In genomic region chr17:55005520-55005919, GRCh38 we compare ENCODE assay signal across 8 cellular contexts. TPM values are rescaled to one million over a fixed set of nuclear protein-coding genes. Genes with fewer than 3 reads are reported as not detected.
DNase-seq lines count a peak whose midpoint lies in the region; ATAC-seq, FAIRE-seq and TF ChIP-seq lines count a peak whose summit lies in the region.

No MANE protein-coding gene starts in this region.

- no peaks in the 10 kb centered on the region for H3K79me1 ChIP-seq in H1 (ENCODE audit: low read depth, low read length)

- H2BK12ac ChIP-seq in H1 (ENCODE audit: low read depth, low read length), result no peak overlapping the region

- POLR2A ChIA-PET in H1 (lab: Charles Lee; ENCODE audit: partially characterized antibody), result interaction anchor here (1.0 to 1.9 kb wide), 2 partner anchors 13 to 36 kb away, joined by 5 to 6 read pairs; no protein-coding TSS in a partner anchor

- no peaks in the 10 kb centered on the region for H3K36me3 Mint-ChIP-seq in natural killer cell
- H3K36me3 Mint-ChIP-seq in natural killer cell treated with Interleukin-12 subunit alpha and Interleukin-12 subunit beta and Interleukin-15 and Interleukin-18, amount 100 ng/mL, for 72 hours, result no peaks in the 10 kb centered on the region

- DNase-seq in natural killer cell, result no peak
- no peak for DNase-seq in natural killer cell treated with Interleukin-12 subunit alpha and Interleukin-12 subunit beta and Interleukin-15 and Interleukin-18, amount 100 ng/mL, for 72 hours (ENCODE audit: low spot score)
- DNase-seq in MM.1S, result peak; percentile 24
- no peak for DNase-seq in H1 (ENCODE audit: low read depth in 1 of 2, low spot score in 2 of 2)
- DNase-seq in upper lobe of right lung, result no peak
- DNase-seq in medulla oblongata (ENCODE audit: extremely low spot score), result no peak

- no peak overlapping the region for H3K4ac ChIP-seq in H1 (replicated peaks; ENCODE audit: insufficient read length, low read depth, low read length)

- no peaks in the 10 kb centered on the region for H3K4me1 Mint-ChIP-seq in natural killer cell
- H3K4me1 Mint-ChIP-seq in natural killer cell treated with Interleukin-12 subunit alpha and Interleukin-12 subunit beta and Interleukin-15 and Interleukin-18, amount 100 ng/mL, for 72 hours (ENCODE audit: low read depth in 2 of 2), result no peaks in the 10 kb centered on the region

- no peak overlapping the region for H4K8ac ChIP-seq in H1 (ENCODE audit: extremely low read depth, insufficient read depth, low read length)

- TF ChIP-seq RAD21 in H1 (IDR thresholded peaks at IDR 0.05 in 1 of 2, conservative IDR thresholded peaks at IDR 0.05 in 1 of 2; ENCODE audit: low read depth in 2 of 2, low read length in 2 of 2), result peak; percentile 27 to 48; a peak in 3 of 4 replicates

- no peaks in the 10 kb centered on the region for H3K79me2 ChIP-seq in MM.1S (ENCODE audit: low read length)
- no peaks in the 10 kb centered on the region for H3K79me2 ChIP-seq in H1 (ENCODE audit: control insufficient read depth in 1 of 2, insufficient read depth in 2 of 2, low read length in 2 of 2)

- no peak overlapping the region for H2BK5ac ChIP-seq in H1 (ENCODE audit: low read depth, low read length)

- H3K27me3 Mint-ChIP-seq in natural killer cell (ENCODE audit: low read depth in 2 of 2), result no peaks in the 10 kb centered on the region
- H3K27me3 Mint-ChIP-seq in natural killer cell treated with Interleukin-12 subunit alpha and Interleukin-12 subunit beta and Interleukin-15 and Interleukin-18, amount 100 ng/mL, for 72 hours, result no peaks in the 10 kb centered on the region

- no peak overlapping the region for H3K23ac ChIP-seq in H1 (ENCODE audit: insufficient read length)

- H3K9ac ChIP-seq in MM.1S (ENCODE audit: low read length), result no peak overlapping the region
- no peak overlapping the region for H3K9ac ChIP-seq in H1 (replicated peaks in 1 of 4; ENCODE audit: extremely low read depth in 1 of 4, low read depth in 3 of 4, low read length in 3 of 4)

- TF ChIP-seq POLR2A in H1 (IDR thresholded peaks at IDR 0.05; ENCODE audit: control extremely low read depth in 1 of 2, low read depth in 2 of 2, low read length in 2 of 2), result no peak

- H3K14ac ChIP-seq in H1 (ENCODE audit: insufficient read length), result no peak overlapping the region

- H2BK120ac ChIP-seq in H1 (replicated peaks; ENCODE audit: low read depth, low read length), result no peak overlapping the region

- H3K56ac ChIP-seq in H1 (replicated peaks; ENCODE audit: insufficient read length, low read depth, low read length), result no peak overlapping the region

- no peak overlapping the region for H2BK15ac ChIP-seq in H1 (ENCODE audit: low read length)

- no peaks in the 10 kb centered on the region for H3F3A ChIP-seq in MM.1S (ENCODE audit: insufficient read depth, low read length)

- no peak overlapping the region for H4K5ac ChIP-seq in H1 (ENCODE audit: insufficient read length, low read depth, low read length)

- no peak overlapping the region for H3K18ac ChIP-seq in H1 (ENCODE audit: extremely low read depth, low read length)

- no peak for TF ChIP-seq EP300 in H1 (IDR thresholded peaks at IDR 0.05; ENCODE audit: borderline replicate concordance in 1 of 2, low read depth in 2 of 2, low read length in 2 of 2)

- H3K27me3 ChIP-seq in MM.1S (replicated peaks; ENCODE audit: insufficient read depth, low read length) (no peaks in the 10 kb centered on the region), H1 (replicated peaks in 1 of 4; ENCODE audit: control insufficient read depth in 3 of 4, extremely low read depth in 1 of 4, insufficient read depth in 3 of 4, low read length in 3 of 4) (no peaks in the 10 kb centered on the region), upper lobe of right lung (no peaks in the 10 kb centered on the region)

- no peaks in the 10 kb centered on the region for H3K36me3 ChIP-seq in MM.1S (replicated peaks; ENCODE audit: insufficient read depth, low read length)
- H3K36me3 ChIP-seq in H1 (ENCODE audit: control insufficient read depth in 2 of 4, insufficient read depth in 4 of 4, low read length in 3 of 4), result peaks cover 0 to 4% (median 0%) of the 10 kb centered on the region in 4 experiments; a peak in 1 of 8 replicates
- peaks cover 3% of the 10 kb centered on the region for H3K36me3 ChIP-seq in upper lobe of right lung

- no peak overlapping the region for H2AK5ac ChIP-seq in H1 (ENCODE audit: low read depth, low read length)

- 73% methylated on average over 1 of the region's 1 CpG; no CpG with 5 or more reads in 1 of the 2 experiments for WGBS in H1 (ENCODE audit: extremely low coverage in 1 of 2, insufficient coverage in 1 of 2, insufficient read length in 1 of 2, insufficient replicate concordance in 2 of 2, low coverage in 1 of 2, low lambda C conversion rate in 2 of 2, missing lambda C conversion rate in 1 of 2), 2 experiments

- no peak overlapping the region for H3K4me3 Mint-ChIP-seq in natural killer cell
- H3K4me3 Mint-ChIP-seq in natural killer cell treated with Interleukin-12 subunit alpha and Interleukin-12 subunit beta and Interleukin-15 and Interleukin-18, amount 100 ng/mL, for 72 hours, result no peak overlapping the region

- no peak overlapping the region for H3K27ac Mint-ChIP-seq in natural killer cell
- H3K27ac Mint-ChIP-seq in natural killer cell treated with Interleukin-12 subunit alpha and Interleukin-12 subunit beta and Interleukin-15 and Interleukin-18, amount 100 ng/mL, for 72 hours, result no peak overlapping the region

- H4K20me1 ChIP-seq in MM.1S (ENCODE audit: insufficient read depth, low read length) (no peaks in the 10 kb centered on the region), H1 (replicated peaks in 1 of 2; ENCODE audit: control insufficient read depth in 1 of 2, insufficient read depth in 2 of 2, low read length in 2 of 2) (no peaks in the 10 kb centered on the region)

- CTCF ChIA-PET in H1 (lab: Charles Lee; ENCODE audit: partially characterized antibody), result interaction anchor here (0.6 to 6.7 kb wide), 39 partner anchors 8 to 1340 kb away, joined by 3 to 107 read pairs (median 3); no protein-coding TSS in a partner anchor

- H3K9me3 ChIP-seq in MM.1S (replicated peaks; ENCODE audit: insufficient read depth, low read length) (no peaks in the 10 kb centered on the region), H1 (ENCODE audit: insufficient read depth in 2 of 2, low read depth in 1 of 2, low read length in 1 of 2) (no peaks in the 10 kb centered on the region), upper lobe of right lung (no peaks in the 10 kb centered on the region)

- H3K9me2 ChIP-seq in MM.1S (replicated peaks; ENCODE audit: insufficient read depth, low read length), result no peaks in the 10 kb centered on the region

- no peaks in the 10 kb centered on the region for H3K23me2 ChIP-seq in H1 (ENCODE audit: low read depth, low read length)

- H2AFZ ChIP-seq in MM.1S (ENCODE audit: low read length) (no peak overlapping the region), H1 (ENCODE audit: low read length) (no peak overlapping the region)

- intact Hi-C loops in natural killer cell (cut with micrococcal nuclease), result loop anchor here (10.0 kb wide), 1 partner anchor 49 kb away; no protein-coding TSS in a partner anchor
- intact Hi-C loops in upper lobe of right lung (cut with DNase I), result no loop called here

- H3K4me3 ChIP-seq in MM.1S (ENCODE audit: low read length) (no peak overlapping the region), H1 (ENCODE audit: extremely low read depth in 1 of 4, insufficient read depth in 2 of 4, low read depth in 3 of 4, low read length in 4 of 4) (no peak overlapping the region), upper lobe of right lung (no peak overlapping the region)

- no peak overlapping the region for H2BK20ac ChIP-seq in H1 (ENCODE audit: low read length)

- no peaks in the 10 kb centered on the region for H3K4me1 ChIP-seq in MM.1S (ENCODE audit: low read length)
- no peaks in the 10 kb centered on the region for H3K4me1 ChIP-seq in H1 (replicated peaks in 1 of 4; ENCODE audit: control insufficient read depth in 3 of 4, insufficient read depth in 4 of 4, low read length in 3 of 4)
- no peaks in the 10 kb centered on the region for H3K4me1 ChIP-seq in upper lobe of right lung

- no peak overlapping the region for H3K27ac ChIP-seq in MM.1S (ENCODE audit: low read length)
- no peak overlapping the region for H3K27ac ChIP-seq in H1 (ENCODE audit: low read depth, low read length)
- H3K27ac ChIP-seq in upper lobe of right lung, result no peak overlapping the region

- H4K91ac ChIP-seq in H1 (replicated peaks; ENCODE audit: insufficient read length, low read length), result no peak overlapping the region

- TF ChIP-seq CTCF in natural killer cell (IDR thresholded peaks at IDR 0.05) (peak; percentile 10), MM.1S (IDR thresholded peaks at IDR 0.05; ENCODE audit: low read length) (peak; percentile 43), H1 (IDR thresholded peaks at IDR 0.05; ENCODE audit: control extremely low read depth in 1 of 3, insufficient read depth in 1 of 3, low read depth in 1 of 3, low read length in 3 of 3) (peak in 2 of 3 experiments; percentile 37 to 64; a peak in 2 of 4 replicates), upper lobe of right lung (IDR thresholded peaks at IDR 0.05) (peak; percentile 27)

- ATAC-seq in natural killer cell (no peak), upper lobe of right lung (peak; percentile 15), HG02571 (IDR thresholded peaks at IDR 0.05; ENCODE audit: unreplicated experiment) (no peak), GM21367 (IDR thresholded peaks at IDR 0.05; ENCODE audit: unreplicated experiment) (no peak)
- ATAC-seq in natural killer cell treated with Interleukin-12 subunit alpha and Interleukin-12 subunit beta and Interleukin-15 and Interleukin-18, amount 100 ng/mL, for 72 hours, result no peak

- peak; percentile 88 for FAIRE-seq in H1 (lab: Jason Lieb, UNC)

- H3K9me3 Mint-ChIP-seq in natural killer cell, result no peaks in the 10 kb centered on the region
- no peaks in the 10 kb centered on the region for H3K9me3 Mint-ChIP-seq in natural killer cell treated with Interleukin-12 subunit alpha and Interleukin-12 subunit beta and Interleukin-15 and Interleukin-18, amount 100 ng/mL, for 72 hours

- H3K4me2 ChIP-seq in MM.1S (ENCODE audit: low read depth, low read length) (no peak overlapping the region), H1 (ENCODE audit: insufficient read depth in 1 of 2, low read depth in 2 of 2, low read length in 2 of 2) (no peak overlapping the region)

RNA-seq across cellular contexts. Expression of gene STXBP4, which starts 37.0 kb away (rescaled TPM):
- 10 to 100 TPM in 1 of 3 donors, 1 to 10 TPM in 2; 4.9 to 10.3 (median 7.6) TPM for total RNA-seq in natural killer cell
- total RNA-seq in natural killer cell treated with Interleukin-12 subunit alpha and Interleukin-12 subunit beta and Interleukin-15 and Interleukin-18, amount 100 ng/mL, for 72 hours, result 10 to 100 TPM in 1 of 2 donors, 1 to 10 TPM in 1; 8.5 to 12.6 TPM
- total RNA-seq in H1 (2021; fragmentation: NEBNext Ultra II Directional; extraction: Animal tissue kit (Norgen Biotek cat#: 25700)), result 18.2 and 18.5 TPM in 2 replicates
- polyA plus RNA-seq in H1 (2011; rRNA removed), result 1.8 and 3.2 TPM in 2 replicates
- polyA plus RNA-seq in H1 (2011; cell fraction: cytosol; rRNA removed), result 4.4 TPM
- 2.7 TPM for polyA plus RNA-seq in H1 (2011; cell fraction: nucleus; rRNA removed)
- 2.3 to 7.0 TPM (median 3.7 TPM) in 4 replicates for polyA plus RNA-seq in H1 (2012, experiment 1 of 2)
- 0.59 TPM for polyA plus RNA-seq in H1 (2012, experiment 2 of 2)
- 7.8 TPM for polyA plus RNA-seq in H1 (2013, experiment 1 of 2)
- polyA plus RNA-seq in H1 (2013, experiment 2 of 2), result 6.7 TPM
- polyA minus RNA-seq in H1 (2011; rRNA and poly(A)+ RNA removed), result 11.1 and 15.4 TPM in 2 replicates
- polyA minus RNA-seq in H1 (2011; cell fraction: cytosol; rRNA and poly(A)+ RNA removed), result 3.7 TPM
- polyA minus RNA-seq in H1 (2011; cell fraction: nucleus; rRNA and poly(A)+ RNA removed), result 30.1 TPM
- 12.0 TPM for total RNA-seq in upper lobe of right lung

RNA-seq across cellular contexts. Expression of gene COX11, which starts 37.1 kb away (rescaled TPM):
- 10 to 100 TPM; 20.2 to 33.7 (median 26.9) TPM for total RNA-seq in natural killer cell
- 10 to 100 TPM; 29.1 to 31.8 TPM for total RNA-seq in natural killer cell treated with Interleukin-12 subunit alpha and Interleukin-12 subunit beta and Interleukin-15 and Interleukin-18, amount 100 ng/mL, for 72 hours
- total RNA-seq in H1 (2021; fragmentation: NEBNext Ultra II Directional; extraction: Animal tissue kit (Norgen Biotek cat#: 25700)), result 54.1 and 56.1 TPM in 2 replicates
- 43.0 and 68.5 TPM in 2 replicates for polyA plus RNA-seq in H1 (2011; rRNA removed)
- polyA plus RNA-seq in H1 (2011; cell fraction: cytosol; rRNA removed), result 49.8 TPM
- polyA plus RNA-seq in H1 (2011; cell fraction: nucleus; rRNA removed), result 71.5 TPM
- 45.5 to 64.3 TPM (median 57.5 TPM) in 4 replicates for polyA plus RNA-seq in H1 (2012, experiment 1 of 2)
- polyA plus RNA-seq in H1 (2012, experiment 2 of 2), result 7.1 TPM
- 50.9 TPM for polyA plus RNA-seq in H1 (2013, experiment 1 of 2)
- 47.3 TPM for polyA plus RNA-seq in H1 (2013, experiment 2 of 2)
- polyA minus RNA-seq in H1 (2011; rRNA and poly(A)+ RNA removed), result 39.3 and 46.3 TPM in 2 replicates
- 56.4 TPM for polyA minus RNA-seq in H1 (2011; cell fraction: cytosol; rRNA and poly(A)+ RNA removed)
- polyA minus RNA-seq in H1 (2011; cell fraction: nucleus; rRNA and poly(A)+ RNA removed), result 41.6 TPM
- 34.9 TPM for total RNA-seq in upper lobe of right lung
